ENCODE assay signal across 13 cellular contexts in the genomic region with DNA sequence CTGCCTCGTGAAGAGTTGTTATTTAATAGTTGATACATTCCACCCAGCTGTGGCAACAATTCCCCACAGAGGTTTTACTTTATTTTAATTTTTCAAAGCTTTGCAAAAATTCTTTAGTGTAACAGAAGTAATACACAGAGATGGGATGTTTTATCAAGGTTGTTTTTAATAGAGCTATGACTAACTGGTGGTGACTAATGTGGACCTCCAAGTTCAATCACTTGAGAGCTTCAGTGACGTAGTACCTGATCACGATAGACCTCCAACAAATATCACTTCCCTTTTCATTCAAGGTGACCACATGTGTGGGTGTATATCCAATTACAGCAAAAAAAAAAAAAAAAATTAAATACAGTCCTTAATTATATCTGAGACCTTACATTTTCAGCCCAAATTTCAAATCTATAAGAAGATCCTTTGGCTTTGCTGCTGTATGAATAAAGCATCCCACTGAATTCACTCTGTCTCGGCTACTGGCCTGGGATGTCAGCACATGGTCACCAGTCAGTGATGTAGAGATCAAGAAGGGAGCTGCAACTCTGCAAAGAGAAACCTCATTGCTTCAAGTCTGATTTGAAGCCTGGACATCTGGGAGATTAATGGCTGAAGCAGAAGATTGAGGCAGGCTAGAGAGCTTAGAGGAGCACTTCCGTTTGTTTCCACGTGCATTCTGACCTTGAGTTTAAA.
DNase-seq lines count a peak whose midpoint lies in the region; ATAC-seq and TF ChIP-seq lines count a peak whose summit lies in the region.
"Had no signal": no experiment of that assay in that cellular context is flagged by ENCODE, and none has a peak within 500 bp of the region (broad histone marks: within the 10 kb centered on the region; RNA-seq: fewer than 3 reads in every experiment).

No MANE protein-coding gene starts in this region.

- H3K27me3 Mint-ChIP-seq in effector memory CD8-positive, alpha-beta T cell: peaks cover 0 to 11% of the 10 kb centered on the region in 2 donors
- H3K27me3 Mint-ChIP-seq: stimulated activated naive CD8-positive, alpha-beta T cell treated with anti-CD3 and anti-CD28 coated beads, Interleukin-15, amount 100 ng/mL, for 72 hours had no signal

- H3K4me1 Mint-ChIP-seq in effector memory CD8-positive, alpha-beta T cell (ENCODE audit: low read depth in 2 of 2): no peaks in the 10 kb centered on the region
- H3K4me1 Mint-ChIP-seq: stimulated activated naive CD8-positive, alpha-beta T cell treated with anti-CD3 and anti-CD28 coated beads, Interleukin-15, amount 100 ng/mL, for 72 hours had no signal

- peaks cover 2% of the 10 kb centered on the region for H3K36me3 Mint-ChIP-seq in effector memory CD8-positive, alpha-beta T cell (ENCODE audit: insufficient read depth)

- no peak overlapping the region for H3K4me3 ChIP-seq in epithelial cell of esophagus (ENCODE audit: low read length)
- H3K4me3 ChIP-seq: cardiac muscle cell had no signal

- no peak for TF ChIP-seq CTCF in epithelial cell of esophagus (IDR thresholded peaks at IDR 0.05; ENCODE audit: insufficient read depth, low read depth, low read length, missing control alignments)

- DNase-seq in AG08396 (ENCODE audit: low spot score) (peak; percentile 20), HT1080 (ENCODE audit: low read depth) (peak; percentile 79), epithelial cell of esophagus (ENCODE audit: low read depth) (peak; percentile 42), AG08395 (ENCODE audit: low spot score) (no peak), medulla oblongata (ENCODE audit: extremely low spot score) (no peak)
- DNase-seq in effector memory CD8-positive, alpha-beta T cell: no peak
- DNase-seq: activated T-cell treated with anti-CD3 and anti-CD28 coated beads, Interleukin-2, amount 50 U/mL, for 24 hours; GF-D8; stimulated activated naive CD8-positive, alpha-beta T cell treated with anti-CD3 and anti-CD28 coated beads, Interleukin-15, amount 100 ng/mL, for 72 hours had no signal

- H3K4me3 Mint-ChIP-seq in effector memory CD8-positive, alpha-beta T cell: no peak overlapping the region
- H3K4me3 Mint-ChIP-seq: activated T-cell treated with anti-CD3 and anti-CD28 coated beads, Interleukin-2, amount 50 U/mL, for 24 hours; stimulated activated naive CD8-positive, alpha-beta T cell treated with anti-CD3 and anti-CD28 coated beads, Interleukin-15, amount 100 ng/mL, for 72 hours had no signal

- no peaks in the 10 kb centered on the region for H3K9me3 Mint-ChIP-seq in effector memory CD8-positive, alpha-beta T cell
- H3K9me3 Mint-ChIP-seq: activated T-cell treated with anti-CD3 and anti-CD28 coated beads, Interleukin-2, amount 50 U/mL, for 24 hours; stimulated activated naive CD8-positive, alpha-beta T cell treated with anti-CD3 and anti-CD28 coated beads, Interleukin-15, amount 100 ng/mL, for 72 hours had no signal

- ATAC-seq in GM19452 (IDR thresholded peaks at IDR 0.05; ENCODE audit: unreplicated experiment) (peak; percentile 50), HG03045 (IDR thresholded peaks at IDR 0.05; ENCODE audit: unreplicated experiment) (no peak)
- no peak for ATAC-seq in effector memory CD8-positive, alpha-beta T cell (replicated peaks)
- ATAC-seq: esophagus mucosa; stimulated activated naive CD8-positive, alpha-beta T cell treated with anti-CD3 and anti-CD28 coated beads, Interleukin-15, amount 100 ng/mL, for 72 hours had no signal

- no peak overlapping the region for H3K27ac Mint-ChIP-seq in effector memory CD8-positive, alpha-beta T cell
- H3K27ac Mint-ChIP-seq: activated T-cell treated with anti-CD3 and anti-CD28 coated beads, Interleukin-2, amount 50 U/mL, for 24 hours had no signal

Comparison
In these comparisons a context has a peak if more than half of its experiments do, and no peak if none do; other contexts are left out.
1. DNase-seq: peak in AG08396 (single experiment), HT1080 (single experiment) and epithelial cell of esophagus (single experiment); none in effector memory CD8-positive, alpha-beta T cell (0 of 3), AG08395 (single experiment) and medulla oblongata (single experiment).